ENCODE assay signal across 21 cellular contexts in genomic region chr14:73818821-73819220, GRCh38.
"Had no signal": no experiment of that assay in that cellular context is flagged by ENCODE, and none has a peak within 500 bp of the region (broad histone marks: within the 10 kb centered on the region; RNA-seq: fewer than 3 reads in every experiment).

No MANE protein-coding gene starts in this region.

- H3K27ac ChIP-seq: coronary artery, left lung, suprapubic skin, thyroid gland, vagina had no signal

- H3K36me3 ChIP-seq: left lung, suprapubic skin, thyroid gland, vagina had no signal

- FAIRE-seq: islet of Langerhans had no signal

- H3K27ac Mint-ChIP-seq: endodermal cell; naive thymus-derived CD8-positive, alpha-beta T cell; stimulated activated effector memory CD8-positive, alpha-beta T cell treated with anti-CD3 and anti-CD28 coated beads, Interleukin-12 subunit alpha, Interleukin-12 subunit beta, amount 100 ng/mL, for 72 hours; type B pancreatic cell had no signal

- H3K4me2 ChIP-seq: smooth muscle cell had no signal

- H3K27me3 ChIP-seq: left lung, suprapubic skin, thyroid gland, vagina had no signal

- H3K36me3 Mint-ChIP-seq: naive thymus-derived CD8-positive, alpha-beta T cell; type B pancreatic cell had no signal

- H3K9me3 ChIP-seq: left lung, suprapubic skin, thyroid gland, vagina had no signal

- H3K4me3 ChIP-seq: coronary artery, left lung, lung, smooth muscle cell, suprapubic skin, thyroid gland, vagina had no signal

- ATAC-seq: left lung; naive thymus-derived CD8-positive, alpha-beta T cell; stimulated activated effector memory CD8-positive, alpha-beta T cell treated with anti-CD3 and anti-CD28 coated beads, Interleukin-12 subunit alpha, Interleukin-12 subunit beta, amount 100 ng/mL, for 72 hours; stimulated activated naive CD8-positive, alpha-beta T cell treated with anti-CD3 and anti-CD28 coated beads, Interleukin-15, Interleukin-2, amounts not matched to agents 100 U/mL and 50 U/mL, for 24 hours had no signal

- H3K9me3 Mint-ChIP-seq: endodermal cell; naive thymus-derived CD8-positive, alpha-beta T cell; stimulated activated effector memory CD8-positive, alpha-beta T cell treated with anti-CD3 and anti-CD28 coated beads, Interleukin-12 subunit alpha, Interleukin-12 subunit beta, amount 100 ng/mL, for 72 hours; type B pancreatic cell had no signal

- DNase-seq: effector CD4-positive, alpha-beta T cell; endodermal cell; foreskin melanocyte; head of caudate nucleus; hypothalamus; kidney glomerular epithelial cell; left lung; mesendoderm; naive thymus-derived CD8-positive, alpha-beta T cell; stimulated activated CD4-positive, alpha-beta T cell treated with anti-CD3 and anti-CD28 coated beads, Interleukin-4, amount 100 ng/mL, for 1 hour; stimulated activated CD8-positive, alpha-beta memory T cell treated with anti-CD3 and anti-CD28 coated beads, Interleukin-4, amount 100 ng/mL, for 48 hours; stimulated activated naive CD8-positive, alpha-beta T cell treated with anti-CD3 and anti-CD28 coated beads, Interleukin-15, Interleukin-2, amounts not matched to agents 100 U/mL and 50 U/mL, for 24 hours; thyroid gland had no signal

- H3K4me1 ChIP-seq: left lung, suprapubic skin, vagina had no signal

- H3K27me3 Mint-ChIP-seq: naive thymus-derived CD8-positive, alpha-beta T cell; type B pancreatic cell had no signal

- H3K4me1 Mint-ChIP-seq: endodermal cell had no signal

- H3K4me3 Mint-ChIP-seq: endodermal cell; naive thymus-derived CD8-positive, alpha-beta T cell; stimulated activated effector memory CD8-positive, alpha-beta T cell treated with anti-CD3 and anti-CD28 coated beads, Interleukin-12 subunit alpha, Interleukin-12 subunit beta, amount 100 ng/mL, for 72 hours; type B pancreatic cell had no signal
